Comparison of ENCODE assay signal across 13 cellular contexts in genomic region chr2:112140413-112140802, GRCh38. TPM values are rescaled to one million over a fixed set of nuclear protein-coding genes. Genes with fewer than 3 reads are reported as not detected.
DNase-seq lines count a peak whose midpoint lies in the region; TF ChIP-seq lines count a peak whose summit lies in the region.
"Had no signal": no experiment of that assay in that cellular context is flagged by ENCODE, and none has a peak within 500 bp of the region (broad histone marks: within the 10 kb centered on the region; RNA-seq: fewer than 3 reads in every experiment).

No MANE protein-coding gene starts in this region.

- no peak overlapping the region for H2BK15ac ChIP-seq in mesenchymal stem cell (ENCODE audit: low read depth, poor library complexity, severe bottlenecking)

- 7% methylated on average over 19 of the region's 19 CpGs for WGBS in mesenchymal stem cell

- intact Hi-C loops in breast epithelium (cut with DNase I; ENCODE audit: low total_unique reads) = no loop called here
- intact Hi-C loops in MCF 10A (cut with micrococcal nuclease) = no loop called here
- intact Hi-C loops in tibial artery (cut with DNase I; ENCODE audit: low total_unique reads) = no loop called here

- DNase-seq in breast epithelium (ENCODE audit: low spot score in 2 of 2) (no peak), MCF 10A (ENCODE audit: unreplicated experiment) (no peak), cerebellar cortex (ENCODE audit: low spot score) (peak; percentile 9), mesenchymal stem cell (no peak), tibial artery (no peak), GM20000 (ENCODE audit: low spot score) (no peak), NOMO-1 treated with dmso at 0.1 percent for 144 hours (lab: John Stamatoyannopoulos, UW; ENCODE audit: unreplicated experiment) (no peak), SKM-1 (lab: John Stamatoyannopoulos, UW; ENCODE audit: unreplicated experiment) (no peak)
- DNase-seq: activated effector memory CD4-positive, alpha-beta T cell treated with Interleukin-2 at 50 U/mL for 16 hours; AML-193; kidney; NCI-H187; right lobe of liver had no signal

- H3K79me1 ChIP-seq in mesenchymal stem cell (replicated peaks; ENCODE audit: low read length, poor library complexity, severe bottlenecking) = no peaks in the 10 kb centered on the region

- H4K8ac ChIP-seq in mesenchymal stem cell (ENCODE audit: low read length) = no peak overlapping the region

- TF ChIP-seq POLR2A in breast epithelium (IDR thresholded peaks at IDR 0.05) = no peak

- H3K4me1 ChIP-seq in breast epithelium (no peaks in the 10 kb centered on the region), mesenchymal stem cell (ENCODE audit: control insufficient read depth, insufficient read depth, low read depth, low read length) (peaks cover 12% of the 10 kb centered on the region), tibial artery (peaks cover 0 to 25% (median 7%) of the 10 kb centered on the region in 4 donors)
- H3K4me1 ChIP-seq: right lobe of liver had no signal

- H3K27ac ChIP-seq in breast epithelium = peak overlapping the region; percentile 25 to 84
- H3K27ac ChIP-seq in mesenchymal stem cell (ENCODE audit: low read length, poor library complexity, severe bottlenecking) = no peak overlapping the region
- H3K27ac ChIP-seq in tibial artery = peak overlapping the region; percentile 28 to 77
- H3K27ac ChIP-seq: right lobe of liver had no signal

- POLR2A ChIA-PET in MCF 10A (lab: Yijun Ruan, JAX) = no interaction called here

- H3K36me3 ChIP-seq in breast epithelium (no peaks in the 10 kb centered on the region), mesenchymal stem cell (ENCODE audit: control insufficient read depth in 1 of 2, insufficient read depth in 2 of 2, low read depth in 1 of 2, low read length in 2 of 2) (no peaks in the 10 kb centered on the region), tibial artery (no peaks in the 10 kb centered on the region)
- H3K36me3 ChIP-seq: right lobe of liver had no signal

- no peak overlapping the region for H3K18ac ChIP-seq in mesenchymal stem cell (ENCODE audit: low read depth in 1 of 2, low read length in 2 of 2)

- H3K4me3 Mint-ChIP-seq in MCF 10A (ENCODE audit: unreplicated experiment) = no peak overlapping the region

- no peaks in the 10 kb centered on the region for H3K4me1 Mint-ChIP-seq in MCF 10A (ENCODE audit: insufficient read depth, unreplicated experiment)

- no peak overlapping the region for H2AFZ ChIP-seq in mesenchymal stem cell (ENCODE audit: low read depth, low read length)

- no peaks in the 10 kb centered on the region for H3K9me3 Mint-ChIP-seq in MCF 10A (ENCODE audit: unreplicated experiment)

- no peaks in the 10 kb centered on the region for H3K36me3 Mint-ChIP-seq in MCF 10A (ENCODE audit: insufficient read depth, unreplicated experiment)

- no peak overlapping the region for H2BK5ac ChIP-seq in mesenchymal stem cell (ENCODE audit: low read depth, low read length, poor library complexity, severe bottlenecking)

- H3K4ac ChIP-seq in mesenchymal stem cell (ENCODE audit: low read depth in 1 of 2, low read length in 2 of 2) = no peak overlapping the region

- peak overlapping the region; percentile 18 for H3K9ac ChIP-seq in mesenchymal stem cell (ENCODE audit: low read length)

- no peaks in the 10 kb centered on the region for H3K27me3 Mint-ChIP-seq in MCF 10A (ENCODE audit: insufficient read depth, unreplicated experiment)

- TF ChIP-seq CTCF in breast epithelium (IDR thresholded peaks at IDR 0.05) (no peak), MCF 10A (IDR thresholded peaks at IDR 0.05; ENCODE audit: unreplicated experiment) (no peak), tibial artery (IDR thresholded peaks at IDR 0.05) (no peak), GM20000 (IDR thresholded peaks at IDR 0.05; ENCODE audit: extremely low read depth, missing control alignments) (no peak)

- H3K4me2 ChIP-seq in mesenchymal stem cell (ENCODE audit: low read length, poor library complexity, severe bottlenecking) = peak overlapping the region; percentile 25

- no peak overlapping the region for H2AK5ac ChIP-seq in mesenchymal stem cell (ENCODE audit: low read length, severe bottlenecking)

- no peak overlapping the region for H4K91ac ChIP-seq in mesenchymal stem cell (ENCODE audit: low read length)

- BruUV-seq in MCF 10A (replicated peaks; lab: Mats Ljungman, UMichigan) = no TSS peak

- no peak overlapping the region for H3K23ac ChIP-seq in mesenchymal stem cell (ENCODE audit: low read length in 2 of 2)

- no peak overlapping the region for H2BK12ac ChIP-seq in mesenchymal stem cell (ENCODE audit: low read length in 2 of 2)

- no peak overlapping the region for H3K27ac Mint-ChIP-seq in MCF 10A (ENCODE audit: low read depth, unreplicated experiment)

- peak overlapping the region; percentile 20 to 59 (median 42) for H3K4me3 ChIP-seq in breast epithelium
- peak overlapping the region in 1 of 2 experiments; percentile 70 for H3K4me3 ChIP-seq in mesenchymal stem cell (ENCODE audit: insufficient read depth in 1 of 2, low read depth in 1 of 2, low read length in 2 of 2)
- H3K4me3 ChIP-seq in tibial artery = peak overlapping the region; percentile 32 to 53

- no peak overlapping the region for H3K14ac ChIP-seq in mesenchymal stem cell (ENCODE audit: low read length in 2 of 2)

- H3K9me3 ChIP-seq in breast epithelium (no peaks in the 10 kb centered on the region), mesenchymal stem cell (ENCODE audit: control insufficient read depth, low read length) (no peaks in the 10 kb centered on the region), tibial artery (no peaks in the 10 kb centered on the region)
- H3K9me3 ChIP-seq: right lobe of liver had no signal

- CTCF ChIA-PET in MCF 10A (lab: Yijun Ruan, JAX) = interaction anchor here (0.8 kb wide), 1 partner anchor 361 kb away, joined by 4 read pairs; no protein-coding TSS in a partner anchor

- H3K27me3 ChIP-seq in breast epithelium = no peaks in the 10 kb centered on the region
- H3K27me3 ChIP-seq in mesenchymal stem cell (ENCODE audit: control insufficient read depth in 1 of 2, insufficient read depth in 1 of 2, low read length in 2 of 2) = peaks cover 0 to 6% of the 10 kb centered on the region in 2 experiments
- H3K27me3 ChIP-seq in tibial artery = no peaks in the 10 kb centered on the region
- H3K27me3 ChIP-seq: right lobe of liver had no signal

- H2BK120ac ChIP-seq in mesenchymal stem cell (ENCODE audit: low read depth, low read length) = no peak overlapping the region

RNA-seq across cellular contexts. Expression of gene FBLN7, which starts 2.2 kb away (rescaled TPM):
- 10 to 100 TPM in 2 of 3 donors, 1 to 10 TPM in 1; 9.2 to 15.7 (median 11.0) TPM for total RNA-seq in breast epithelium
- 0.07 and 0.14 TPM in 2 replicates for total RNA-seq in MCF 10A (2022)
- 0.43 TPM for polyA plus RNA-seq in mesenchymal stem cell (2013, experiment 1 of 2)
- 0.44 TPM for polyA plus RNA-seq in mesenchymal stem cell (2013, experiment 2 of 2)
